In genomic region chr15:64247535-64247905, GRCh38 we compare ENCODE assay signal across 1 cellular context.
TF ChIP-seq lines count a peak whose summit lies in the region.

No MANE protein-coding gene starts in this region.

TF ChIP-seq in SK-N-SH, 30 proteins besides CTCF, POLR2A, EP300 and RAD21 (continued from another document):
- TF ChIP-seq, protein P1, sequence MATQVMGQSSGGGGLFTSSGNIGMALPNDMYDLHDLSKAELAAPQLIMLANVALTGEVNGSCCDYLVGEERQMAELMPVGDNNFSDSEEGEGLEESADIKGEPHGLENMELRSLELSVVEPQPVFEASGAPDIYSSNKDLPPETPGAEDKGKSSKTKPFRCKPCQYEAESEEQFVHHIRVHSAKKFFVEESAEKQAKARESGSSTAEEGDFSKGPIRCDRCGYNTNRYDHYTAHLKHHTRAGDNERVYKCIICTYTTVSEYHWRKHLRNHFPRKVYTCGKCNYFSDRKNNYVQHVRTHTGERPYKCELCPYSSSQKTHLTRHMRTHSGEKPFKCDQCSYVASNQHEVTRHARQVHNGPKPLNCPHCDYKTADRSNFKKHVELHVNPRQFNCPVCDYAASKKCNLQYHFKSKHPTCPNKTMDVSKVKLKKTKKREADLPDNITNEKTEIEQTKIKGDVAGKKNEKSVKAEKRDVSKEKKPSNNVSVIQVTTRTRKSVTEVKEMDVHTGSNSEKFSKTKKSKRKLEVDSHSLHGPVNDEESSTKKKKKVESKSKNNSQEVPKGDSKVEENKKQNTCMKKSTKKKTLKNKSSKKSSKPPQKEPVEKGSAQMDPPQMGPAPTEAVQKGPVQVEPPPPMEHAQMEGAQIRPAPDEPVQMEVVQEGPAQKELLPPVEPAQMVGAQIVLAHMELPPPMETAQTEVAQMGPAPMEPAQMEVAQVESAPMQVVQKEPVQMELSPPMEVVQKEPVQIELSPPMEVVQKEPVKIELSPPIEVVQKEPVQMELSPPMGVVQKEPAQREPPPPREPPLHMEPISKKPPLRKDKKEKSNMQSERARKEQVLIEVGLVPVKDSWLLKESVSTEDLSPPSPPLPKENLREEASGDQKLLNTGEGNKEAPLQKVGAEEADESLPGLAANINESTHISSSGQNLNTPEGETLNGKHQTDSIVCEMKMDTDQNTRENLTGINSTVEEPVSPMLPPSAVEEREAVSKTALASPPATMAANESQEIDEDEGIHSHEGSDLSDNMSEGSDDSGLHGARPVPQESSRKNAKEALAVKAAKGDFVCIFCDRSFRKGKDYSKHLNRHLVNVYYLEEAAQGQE (IDR thresholded peaks at IDR 0.05; ENCODE audit: low read depth, low read length) = no peak
TF ChIP-seq in SK-N-SH: peak in this region for 0.
